29 cellular contexts compared by ENCODE assay signal in the genomic region with DNA sequence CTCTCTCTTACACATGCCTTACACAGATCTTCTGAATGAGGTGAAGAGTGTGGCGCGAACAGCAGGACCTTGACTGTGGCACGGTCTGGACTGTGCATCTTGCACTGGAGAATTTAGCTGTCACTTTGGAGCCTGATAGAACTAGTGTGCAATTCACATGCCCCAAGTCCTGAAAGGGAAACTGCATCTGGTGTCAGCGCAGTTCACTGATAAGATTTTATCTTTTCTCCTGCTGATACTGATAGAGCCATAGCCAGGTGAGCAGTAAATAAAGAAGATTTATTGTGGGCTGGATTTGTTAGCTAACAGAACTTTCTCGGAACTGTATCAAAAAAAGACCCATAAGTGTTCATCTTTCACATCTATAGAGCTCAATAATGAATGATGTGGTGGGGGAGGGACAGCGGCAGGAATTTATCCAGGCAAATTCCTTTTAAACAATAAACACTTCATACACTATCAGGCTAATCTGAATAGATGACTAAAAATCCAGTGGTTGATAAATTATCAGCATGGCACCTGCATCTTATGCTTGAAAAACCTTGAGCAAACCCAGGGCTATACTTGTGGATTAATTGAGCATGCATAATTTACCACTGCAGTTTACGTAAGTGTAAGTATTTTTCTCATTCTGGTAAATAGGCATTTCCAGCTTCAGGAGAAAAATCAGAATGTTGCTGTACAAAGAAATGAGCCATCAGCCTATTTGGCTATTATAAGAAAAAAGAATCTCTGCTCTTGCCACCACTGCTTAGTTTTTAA.
A peak's percentile ranks its signal among the peaks of the same experiment; 100 is the strongest.
DNase-seq lines count a peak whose midpoint lies in the region; ATAC-seq, FAIRE-seq and TF ChIP-seq lines count a peak whose summit lies in the region.
"Had no signal": no experiment of that assay in that cellular context is flagged by ENCODE, and none has a peak within 500 bp of the region (broad histone marks: within the 10 kb centered on the region; RNA-seq: fewer than 3 reads in every experiment).

No MANE protein-coding gene starts in this region.

- no peak overlapping the region for H3K27ac ChIP-seq in GM23338 (ENCODE audit: low read depth)
- no peak overlapping the region for H3K27ac ChIP-seq in neuronal stem cell (replicated peaks; ENCODE audit: low read length)
- no peak overlapping the region for H3K27ac ChIP-seq in right atrium auricular region
- no peak overlapping the region for H3K27ac ChIP-seq in PC-9
- H3K27ac ChIP-seq: ascending aorta, C4-2B, esophagus muscularis mucosa, foreskin keratinocyte, heart left ventricle, SJSA1 had no signal

- H3K14ac ChIP-seq in neuronal stem cell (ENCODE audit: low read length) = no peak overlapping the region

- H3K4me3 Mint-ChIP-seq in GM23338 (no peak overlapping the region), WTC11 (no peak overlapping the region)
- H3K4me3 Mint-ChIP-seq: activated CD4-positive, alpha-beta T cell treated with anti-CD3 and anti-CD28 coated beads for 36 hours; activated CD8-positive, alpha-beta T cell treated with anti-CD3 and anti-CD28 coated beads, Interleukin-2, amount 10 ng/mL, durations not matched to agents 7 days and 5 days; activated naive CD8-positive, alpha-beta T cell treated with anti-CD3 and anti-CD28 coated beads for 36 hours; endodermal cell had no signal

- H3K18ac ChIP-seq in neuronal stem cell (ENCODE audit: low read length) = no peak overlapping the region

- H3K9ac ChIP-seq in neuronal stem cell (ENCODE audit: low read depth, low read length, poor library complexity) = no peak overlapping the region

- H3K36me3 ChIP-seq in GM23338 (ENCODE audit: insufficient read depth) (no peaks in the 10 kb centered on the region), neuronal stem cell (replicated peaks in 1 of 2; ENCODE audit: control insufficient read depth in 2 of 2, insufficient read depth in 2 of 2, low read length in 2 of 2) (no peaks in the 10 kb centered on the region), right atrium auricular region (no peaks in the 10 kb centered on the region), PC-9 (ENCODE audit: low read depth) (no peaks in the 10 kb centered on the region)
- H3K36me3 ChIP-seq: ascending aorta, esophagus muscularis mucosa, heart left ventricle, SJSA1 had no signal

- CTCF ChIA-PET in WTC11 (lab: Charles Lee) = no interaction called here
- CTCF ChIA-PET in PC-9 (lab: Charles Lee) = no interaction called here

- H3K27me3 Mint-ChIP-seq in GM23338 (ENCODE audit: insufficient read depth, low read depth, poor library complexity) = peaks cover 2% of the 10 kb centered on the region
- H3K27me3 Mint-ChIP-seq in WTC11 (ENCODE audit: low read depth) = no peaks in the 10 kb centered on the region

- BruUV-seq in PC-9 (replicated peaks; lab: Mats Ljungman, UMichigan) = no TSS peak

- no peaks in the 10 kb centered on the region for H3F3A ChIP-seq in GM23338 (replicated peaks; ENCODE audit: low read depth)
- H3F3A ChIP-seq in PC-9 (ENCODE audit: insufficient read depth, low read depth) = no peaks in the 10 kb centered on the region

- H3K79me1 ChIP-seq in neuronal stem cell (ENCODE audit: low read depth, low read length) = no peaks in the 10 kb centered on the region

- peaks cover 9% of the 10 kb centered on the region for H3K4me1 ChIP-seq in GM23338 (ENCODE audit: insufficient read depth)
- peaks cover 0 to 12% of the 10 kb centered on the region in 2 donors for H3K4me1 ChIP-seq in neuronal stem cell (ENCODE audit: control insufficient read depth in 2 of 2, insufficient read depth in 1 of 2, low read depth in 1 of 2, low read length in 2 of 2)
- H3K4me1 ChIP-seq in right atrium auricular region = no peaks in the 10 kb centered on the region
- no peaks in the 10 kb centered on the region for H3K4me1 ChIP-seq in PC-9 (replicated peaks; ENCODE audit: insufficient read depth)
- H3K4me1 ChIP-seq: ascending aorta, esophagus muscularis mucosa, heart left ventricle, SJSA1 had no signal

- FAIRE-seq in HTR-8/SVneo (lab: Jason Lieb, UNC) = no peak
- FAIRE-seq: GM12891 had no signal

- no peak overlapping the region for H2AK5ac ChIP-seq in neuronal stem cell (ENCODE audit: low read depth, low read length)

- H3K36me3 Mint-ChIP-seq in GM23338 (ENCODE audit: low read depth) (no peaks in the 10 kb centered on the region), WTC11 (no peaks in the 10 kb centered on the region)
- H3K36me3 Mint-ChIP-seq: activated naive CD8-positive, alpha-beta T cell treated with anti-CD3 and anti-CD28 coated beads for 36 hours had no signal

- no peak for TF ChIP-seq CTCF in GM23338 (conservative IDR thresholded peaks at IDR 0.05; ENCODE audit: low read depth in 2 of 2)
- TF ChIP-seq CTCF in WTC11 (IDR thresholded peaks at IDR 0.05) = no peak
- no peak for TF ChIP-seq CTCF in right atrium auricular region (IDR thresholded peaks at IDR 0.05)
- TF ChIP-seq CTCF in PC-9 (conservative IDR thresholded peaks at IDR 0.05) = no peak

- H3K9me2 ChIP-seq in GM23338 (ENCODE audit: insufficient read depth) (peaks cover 15% of the 10 kb centered on the region; the same call in 1 of the 2 replicates), PC-9 (ENCODE audit: insufficient read depth) (no peaks in the 10 kb centered on the region)

- H3K23ac ChIP-seq in neuronal stem cell (ENCODE audit: low read depth, low read length, poor library complexity) = no peak overlapping the region

- H4K8ac ChIP-seq in neuronal stem cell (ENCODE audit: low read depth, low read length) = no peak overlapping the region

- H2BK5ac ChIP-seq in neuronal stem cell (ENCODE audit: low read length) = no peak overlapping the region

- no peak overlapping the region for H2BK15ac ChIP-seq in neuronal stem cell (ENCODE audit: low read length)

- DNase-seq in GM23338 (ENCODE audit: low spot score) (no peak), NCI-H2171 treated with DMSO at 0.1 percent for 48 hours (lab: John Stamatoyannopoulos, UW) (peak; percentile 43), WTC11 (ENCODE audit: low spot score) (no peak), neuronal stem cell (ENCODE audit: low spot score) (no peak), HTR-8/SVneo (ENCODE audit: insufficient read length, low spot score) (no peak), right atrium auricular region (ENCODE audit: low spot score) (no peak), PC-9 (no peak)
- DNase-seq: activated CD4-positive, alpha-beta T cell treated with anti-CD3 and anti-CD28 coated beads for 36 hours; activated CD8-positive, alpha-beta T cell treated with anti-CD3 and anti-CD28 coated beads, Interleukin-2, amount 10 ng/mL, durations not matched to agents 7 days and 5 days; activated effector memory CD4-positive, alpha-beta T cell treated with Interleukin-2 at 50 U/mL for 16 hours; activated naive CD8-positive, alpha-beta T cell treated with anti-CD3 and anti-CD28 coated beads for 36 hours; activated T-cell treated with anti-CD3 and anti-CD28 coated beads for 4 hours; Calu3; caudate nucleus; cortex of kidney; EL; endodermal cell; foreskin keratinocyte; heart left ventricle; IMR-90; NCI-H1092; NCI-H524 treated with DMSO at 0.1 percent for 48 hours; stimulated activated naive CD4-positive, alpha-beta T cell had no signal

- POLR2A ChIA-PET in WTC11 (lab: Charles Lee) = interaction anchor here (0.7 to 0.9 kb wide), 2 partner anchors 18 to 141 kb away, joined by 3 read pairs; no protein-coding TSS in a partner anchor
- POLR2A ChIA-PET in PC-9 (lab: Charles Lee; ENCODE audit: unreplicated experiment) = no interaction called here

- WGBS in neuronal stem cell (ENCODE audit: extremely low coverage in 2 of 2, insufficient read length in 2 of 2, insufficient replicate concordance in 1 of 2), 2 donors = no CpG with 5 or more reads among the region's 7 CpGs

- no peak overlapping the region for H2BK120ac ChIP-seq in neuronal stem cell (ENCODE audit: low read depth, low read length)

- H4K20me1 ChIP-seq in GM23338 (replicated peaks; ENCODE audit: insufficient read depth) (no peaks in the 10 kb centered on the region), PC-9 (ENCODE audit: insufficient read depth) (no peaks in the 10 kb centered on the region)

- H3K79me2 ChIP-seq in GM23338 (replicated peaks; ENCODE audit: insufficient read depth) (no peaks in the 10 kb centered on the region), PC-9 (ENCODE audit: low read depth) (no peaks in the 10 kb centered on the region)

- no peak overlapping the region for H3K4me2 ChIP-seq in GM23338
- no peak overlapping the region for H3K4me2 ChIP-seq in neuronal stem cell (ENCODE audit: insufficient read depth, low read length, poor library complexity, severe bottlenecking)
- H3K4me2 ChIP-seq in PC-9 = no peak overlapping the region

- peaks cover 14% of the 10 kb centered on the region for H3K4me1 Mint-ChIP-seq in GM23338
- peaks cover 32% of the 10 kb centered on the region for H3K4me1 Mint-ChIP-seq in WTC11

- H3K4me3 ChIP-seq in GM23338 = no peak overlapping the region
- H3K4me3 ChIP-seq in neuronal stem cell (ENCODE audit: low read length in 2 of 2) = no peak overlapping the region
- H3K4me3 ChIP-seq in right atrium auricular region = no peak overlapping the region
- no peak overlapping the region for H3K4me3 ChIP-seq in PC-9
- H3K4me3 ChIP-seq: ascending aorta, esophagus muscularis mucosa, heart left ventricle, SJSA1 had no signal

- H3K9me3 ChIP-seq in neuronal stem cell (replicated peaks in 1 of 2; ENCODE audit: control insufficient read depth in 2 of 2, insufficient read depth in 1 of 2, low read depth in 1 of 2, low read length in 2 of 2) = no peaks in the 10 kb centered on the region
- H3K9me3 ChIP-seq in right atrium auricular region = no peaks in the 10 kb centered on the region
- H3K9me3 ChIP-seq in PC-9 (ENCODE audit: insufficient read depth, low read depth) = no peaks in the 10 kb centered on the region
- H3K9me3 ChIP-seq: ascending aorta, esophagus muscularis mucosa, heart left ventricle, SJSA1 had no signal

- H2BK12ac ChIP-seq in neuronal stem cell (ENCODE audit: low read length) = no peak overlapping the region

- intact Hi-C loops in PC-9 (cut with micrococcal nuclease; ENCODE audit: unreplicated experiment) = no loop called here

- H3K27ac Mint-ChIP-seq in GM23338 (peak overlapping the region; percentile 32; the same call in 1 of the 2 replicates), WTC11 (peak overlapping the region; percentile 38; the same call in 1 of the 2 replicates)
- H3K27ac Mint-ChIP-seq: activated CD4-positive, alpha-beta T cell treated with anti-CD3 and anti-CD28 coated beads for 36 hours; activated CD8-positive, alpha-beta T cell treated with anti-CD3 and anti-CD28 coated beads, Interleukin-2, amount 10 ng/mL, durations not matched to agents 7 days and 5 days; activated naive CD8-positive, alpha-beta T cell treated with anti-CD3 and anti-CD28 coated beads for 36 hours; endodermal cell had no signal

- H2AFZ ChIP-seq in GM23338 (no peak overlapping the region), neuronal stem cell (ENCODE audit: low read length) (peak overlapping the region; percentile 44), PC-9 (no peak overlapping the region)

- ATAC-seq in GM23338 = no peak
- no peak for ATAC-seq in WTC11
- ATAC-seq in GM18873 (IDR thresholded peaks at IDR 0.05; ENCODE audit: low FRiP score, unreplicated experiment) = no peak
- ATAC-seq: activated CD4-positive, alpha-beta T cell treated with anti-CD3 and anti-CD28 coated beads for 36 hours; activated CD8-positive, alpha-beta T cell treated with anti-CD3 and anti-CD28 coated beads, Interleukin-2, amount 10 ng/mL, durations not matched to agents 7 days and 5 days; foreskin keratinocyte; heart left ventricle had no signal

- H3K27me3 ChIP-seq in GM23338 (ENCODE audit: insufficient read depth) (no peaks in the 10 kb centered on the region), neuronal stem cell (ENCODE audit: control insufficient read depth in 3 of 3, insufficient read depth in 3 of 3, low read depth in 1 of 3, low read length in 3 of 3) (no peaks in the 10 kb centered on the region), right atrium auricular region (no peaks in the 10 kb centered on the region), PC-9 (ENCODE audit: insufficient read depth, low read depth) (no peaks in the 10 kb centered on the region)
- H3K27me3 ChIP-seq: ascending aorta, esophagus muscularis mucosa, foreskin keratinocyte, SJSA1 had no signal

- H3K9me3 Mint-ChIP-seq in GM23338 (no peaks in the 10 kb centered on the region), WTC11 (no peaks in the 10 kb centered on the region)
- H3K9me3 Mint-ChIP-seq: activated naive CD8-positive, alpha-beta T cell treated with anti-CD3 and anti-CD28 coated beads for 36 hours; endodermal cell had no signal

- H4K91ac ChIP-seq in neuronal stem cell (ENCODE audit: low read depth, low read length, poor library complexity) = no peak overlapping the region

- no peak overlapping the region for H3K4ac ChIP-seq in neuronal stem cell (ENCODE audit: low read length)
